In genomic region chr1:248243204-248243603, GRCh38 we compare ENCODE assay signal across 9 cellular contexts. TPM values are rescaled to one million over a fixed set of nuclear protein-coding genes. Genes with fewer than 3 reads are reported as not detected.
DNase-seq lines count a peak whose midpoint lies in the region; ATAC-seq, FAIRE-seq and TF ChIP-seq lines count a peak whose summit lies in the region.
"Had no signal": no experiment of that assay in that cellular context is flagged by ENCODE, and none has a peak within 500 bp of the region (broad histone marks: within the 10 kb centered on the region; RNA-seq: fewer than 3 reads in every experiment).

No MANE protein-coding gene starts in this region.

- no peak overlapping the region for H2AFZ ChIP-seq in endothelial cell of umbilical vein (ENCODE audit: low read depth, low read length)
- no peak overlapping the region for H2AFZ ChIP-seq in trophoblast cell (ENCODE audit: insufficient read depth, low read length, poor library complexity)

- no peak overlapping the region for H3K18ac ChIP-seq in trophoblast cell (ENCODE audit: low read length)

- intact Hi-C loops in endothelial cell of umbilical vein (cut with micrococcal nuclease): loop anchor here (5.0 kb wide), 1 partner anchor 564 kb away; no protein-coding TSS in a partner anchor

- POLR2A ChIA-PET in endothelial cell of umbilical vein (lab: Charles Lee): no interaction called here

- H3K14ac ChIP-seq in trophoblast cell (ENCODE audit: low read length): no peak overlapping the region

- no peak overlapping the region for H4K8ac ChIP-seq in trophoblast cell (ENCODE audit: low read depth, low read length)

- TF ChIP-seq CTCF in AG09319 (IDR thresholded peaks at IDR 0.05; ENCODE audit: low read depth, low read length) (peak; percentile 36), GM12865 (IDR thresholded peaks at IDR 0.05; ENCODE audit: insufficient read depth, low read depth, low read length, missing control alignments) (peak; percentile 77), LNCAP (IDR thresholded peaks at IDR 0.05) (peak; percentile 89), endothelial cell of umbilical vein (IDR thresholded peaks at IDR 0.05; ENCODE audit: extremely low read depth in 1 of 2, insufficient read depth in 1 of 2, low read depth in 1 of 2, low read length in 2 of 2) (peak; percentile 32 to 38)

- no peak for TF ChIP-seq POLR2A in endothelial cell of umbilical vein (IDR thresholded peaks at IDR 0.05; ENCODE audit: low read depth, low read length)

- no peak overlapping the region for H2BK120ac ChIP-seq in trophoblast cell (ENCODE audit: insufficient read depth, low read length, poor library complexity)

- H4K91ac ChIP-seq in trophoblast cell (ENCODE audit: low read depth, low read length): no peak overlapping the region

- no peak overlapping the region for H2BK5ac ChIP-seq in trophoblast cell (ENCODE audit: low read depth, low read length, poor library complexity)

- no peak overlapping the region for H3K23ac ChIP-seq in trophoblast cell (ENCODE audit: low read length)

- H3K79me1 ChIP-seq in trophoblast cell (ENCODE audit: low read length): no peaks in the 10 kb centered on the region

- H3K27me3 ChIP-seq in endothelial cell of umbilical vein (ENCODE audit: control insufficient read depth in 2 of 2, insufficient read depth in 2 of 2, low read length in 2 of 2) (no peaks in the 10 kb centered on the region), trophoblast cell (ENCODE audit: insufficient read depth, low read length) (no peaks in the 10 kb centered on the region)

- BruUV-seq in endothelial cell of umbilical vein (replicated peaks; lab: Mats Ljungman, UMichigan): no TSS peak

- H3K4me3 ChIP-seq in GM12865 (ENCODE audit: low read depth, low read length) (no peak overlapping the region), endothelial cell of umbilical vein (replicated peaks in 1 of 3; ENCODE audit: insufficient read depth in 1 of 3, low read depth in 1 of 3, low read length in 3 of 3) (no peak overlapping the region), trophoblast cell (ENCODE audit: low read depth, low read length) (no peak overlapping the region)
- H3K4me3 ChIP-seq: mucosa of descending colon had no signal

- dilution Hi-C loops in endothelial cell of umbilical vein (cut with MboI; ENCODE audit: extremely low pct_ligation_motif_present, low sequenced_read_pairs): no loop called here

- H3K4me1 ChIP-seq in endothelial cell of umbilical vein (ENCODE audit: control insufficient read depth, extremely low read depth, insufficient read depth, low read length): no peaks in the 10 kb centered on the region
- H3K4me1 ChIP-seq in trophoblast cell (ENCODE audit: control insufficient read depth in 1 of 2, insufficient read depth in 2 of 2, low read length in 2 of 2): no peaks in the 10 kb centered on the region

- no peak for FAIRE-seq in endothelial cell of umbilical vein (lab: Jason Lieb, UNC)

- DNase-seq in AG09319 (ENCODE audit: extremely low read depth, low read depth) (no peak), GM12865 (ENCODE audit: low read depth) (peak; percentile 66), HCEC 1CT (peak; percentile 11), SK-N-DZ (ENCODE audit: low spot score) (peak; percentile 36), endothelial cell of umbilical vein (ENCODE audit: low read depth, low spot score) (no peak), trophoblast cell (peak; percentile 12 to 72)

- no peaks in the 10 kb centered on the region for H3K36me3 ChIP-seq in endothelial cell of umbilical vein (ENCODE audit: control insufficient read depth in 2 of 2, extremely low read depth in 1 of 2, insufficient read depth in 2 of 2, low read length in 2 of 2)
- no peaks in the 10 kb centered on the region for H3K36me3 ChIP-seq in trophoblast cell (ENCODE audit: control insufficient read depth in 1 of 2, insufficient read depth in 2 of 2, low read length in 2 of 2)

- H3K9ac ChIP-seq in endothelial cell of umbilical vein (replicated peaks; ENCODE audit: extremely low read depth, insufficient read depth, low read length): no peak overlapping the region
- H3K9ac ChIP-seq in trophoblast cell (ENCODE audit: low read length): no peak overlapping the region

- H3K9me1 ChIP-seq in endothelial cell of umbilical vein (replicated peaks; ENCODE audit: control insufficient read depth, extremely low read depth, insufficient read depth, low read length): no peaks in the 10 kb centered on the region

- no peaks in the 10 kb centered on the region for H3K79me2 ChIP-seq in endothelial cell of umbilical vein (ENCODE audit: control insufficient read depth, insufficient read depth, low read length)
- no peaks in the 10 kb centered on the region for H3K79me2 ChIP-seq in trophoblast cell (ENCODE audit: control insufficient read depth, insufficient read depth, low read length, poor library complexity)

- no peak overlapping the region for H3K4ac ChIP-seq in trophoblast cell (ENCODE audit: low read depth, low read length)

- CTCF ChIA-PET in endothelial cell of umbilical vein (lab: Charles Lee): no interaction called here

- H2AK5ac ChIP-seq in trophoblast cell (ENCODE audit: low read length): no peak overlapping the region

- no peak for ATAC-seq in GM18520 (IDR thresholded peaks at IDR 0.05; ENCODE audit: unreplicated experiment)
- ATAC-seq: mucosa of descending colon had no signal

- H2BK12ac ChIP-seq in trophoblast cell (ENCODE audit: low read length): no peak overlapping the region

- no peaks in the 10 kb centered on the region for H4K20me1 ChIP-seq in endothelial cell of umbilical vein (replicated peaks; ENCODE audit: control insufficient read depth, extremely low read depth, insufficient read depth, low read length)

- H3K9me3 ChIP-seq in endothelial cell of umbilical vein (replicated peaks; ENCODE audit: control insufficient read depth, insufficient read depth, low read length): peaks cover 6% of the 10 kb centered on the region
- H3K9me3 ChIP-seq in trophoblast cell (ENCODE audit: insufficient read depth, low read depth, low read length): peaks cover 16% of the 10 kb centered on the region

- H3K27ac ChIP-seq in endothelial cell of umbilical vein (ENCODE audit: insufficient read depth, low read depth, low read length) (no peak overlapping the region), trophoblast cell (ENCODE audit: low read depth, low read length) (no peak overlapping the region)

- no peak overlapping the region for H4K12ac ChIP-seq in trophoblast cell (ENCODE audit: low read depth, low read length)

- H3K4me2 ChIP-seq in endothelial cell of umbilical vein (ENCODE audit: insufficient read depth, low read length): no peak overlapping the region
- H3K4me2 ChIP-seq in trophoblast cell (ENCODE audit: low read length): no peak overlapping the region

- no CpG with 5 or more reads among the region's 14 CpGs for WGBS in trophoblast cell (ENCODE audit: extremely low coverage, insufficient coverage, insufficient read length)

TF ChIP-seq in endothelial cell of umbilical vein, 7 proteins besides CTCF, POLR2A, EP300 and RAD21 (continues in another document):
- TF ChIP-seq MYC (IDR thresholded peaks at IDR 0.05; ENCODE audit: low read depth, low read length) (no peak), EZH2 (IDR thresholded peaks at IDR 0.05; ENCODE audit: borderline replicate concordance, low read depth, low read length, severe bottlenecking) (no peak), GATA2 (IDR thresholded peaks at IDR 0.05; ENCODE audit: insufficient read depth, insufficient read length, low read depth, low read length) (no peak), JUN (IDR thresholded peaks at IDR 0.05; ENCODE audit: borderline replicate concordance, insufficient read depth, insufficient read length, low read depth) (no peak), POLR2AphosphoS5 (IDR thresholded peaks at IDR 0.05; ENCODE audit: insufficient read depth, low read depth, low read length) (no peak), FOS (IDR thresholded peaks at IDR 0.05; ENCODE audit: borderline replicate concordance, insufficient read depth, low read length) (no peak)

RNA-seq across cellular contexts. Expression of gene OR2M4, which starts 12.0 kb away (rescaled TPM):
- polyA plus RNA-seq in SK-N-DZ (2014; cell fraction: cytosol; rRNA removed): not detected in 2 replicates
- 0.06 TPM in 1 of 2 replicates, not detected in the other for polyA plus RNA-seq in SK-N-DZ (2014; cell fraction: nucleus; rRNA removed)
- total RNA-seq in endothelial cell of umbilical vein: not detected in 2 replicates
- polyA plus RNA-seq in endothelial cell of umbilical vein: not detected in 2 replicates
- polyA plus RNA-seq in endothelial cell of umbilical vein (2011; cell fraction: cytosol; rRNA removed): not detected in 2 replicates
- polyA plus RNA-seq in endothelial cell of umbilical vein (2011; cell fraction: nucleus; rRNA removed): not detected in 2 replicates
- polyA plus RNA-seq in endothelial cell of umbilical vein (2012): not detected in 2 replicates
- not detected in 2 replicates for polyA minus RNA-seq in endothelial cell of umbilical vein
- polyA minus RNA-seq in endothelial cell of umbilical vein (2011; cell fraction: cytosol; rRNA and poly(A)+ RNA removed): not detected
- polyA minus RNA-seq in endothelial cell of umbilical vein (2011; cell fraction: nucleus; rRNA and poly(A)+ RNA removed): not detected in 2 replicates
- not detected in 2 replicates for polyA plus RNA-seq in trophoblast cell (2013)
- total RNA-seq: mucosa of descending colon had no signal

RNA-seq across cellular contexts. Expression of gene OR2T33, which starts 34.6 kb away (rescaled TPM):
- not detected in 2 replicates for polyA plus RNA-seq in SK-N-DZ (2014; cell fraction: cytosol; rRNA removed)
- not detected in 2 replicates for polyA plus RNA-seq in SK-N-DZ (2014; cell fraction: nucleus; rRNA removed)
- not detected in 2 replicates for total RNA-seq in endothelial cell of umbilical vein
- polyA plus RNA-seq in endothelial cell of umbilical vein: not detected in 2 replicates
- not detected in 2 replicates for polyA plus RNA-seq in endothelial cell of umbilical vein (2011; cell fraction: cytosol; rRNA removed)
- not detected in 2 replicates for polyA plus RNA-seq in endothelial cell of umbilical vein (2011; cell fraction: nucleus; rRNA removed)
- not detected in 2 replicates for polyA plus RNA-seq in endothelial cell of umbilical vein (2012)
- not detected in 2 replicates for polyA minus RNA-seq in endothelial cell of umbilical vein
- not detected for polyA minus RNA-seq in endothelial cell of umbilical vein (2011; cell fraction: cytosol; rRNA and poly(A)+ RNA removed)
- not detected in 2 replicates for polyA minus RNA-seq in endothelial cell of umbilical vein (2011; cell fraction: nucleus; rRNA and poly(A)+ RNA removed)
- 0.10 and 0.17 TPM in 2 replicates for polyA plus RNA-seq in trophoblast cell (2013)
- total RNA-seq: mucosa of descending colon had no signal

RNA-seq across cellular contexts. Expression of gene OR2M3, which starts 46.1 kb away (rescaled TPM):
- not detected in 2 replicates for polyA plus RNA-seq in SK-N-DZ (2014; cell fraction: cytosol; rRNA removed)
- 0.04 TPM in 1 of 2 replicates, not detected in the other for polyA plus RNA-seq in SK-N-DZ (2014; cell fraction: nucleus; rRNA removed)
- not detected in 2 replicates for total RNA-seq in endothelial cell of umbilical vein
- not detected in 2 replicates for polyA plus RNA-seq in endothelial cell of umbilical vein
- not detected in 2 replicates for polyA plus RNA-seq in endothelial cell of umbilical vein (2011; cell fraction: cytosol; rRNA removed)
- not detected in 2 replicates for polyA plus RNA-seq in endothelial cell of umbilical vein (2011; cell fraction: nucleus; rRNA removed)
- not detected in 2 replicates for polyA plus RNA-seq in endothelial cell of umbilical vein (2012)
- polyA minus RNA-seq in endothelial cell of umbilical vein: not detected in 2 replicates
- polyA minus RNA-seq in endothelial cell of umbilical vein (2011; cell fraction: cytosol; rRNA and poly(A)+ RNA removed): not detected
- 0.24 TPM in 1 of 2 replicates, not detected in the other for polyA minus RNA-seq in endothelial cell of umbilical vein (2011; cell fraction: nucleus; rRNA and poly(A)+ RNA removed)
- polyA plus RNA-seq in trophoblast cell (2013): not detected in 2 replicates
- total RNA-seq: mucosa of descending colon had no signal

Comparison
In these comparisons a context has a peak if more than half of its experiments do, and no peak if none do; other contexts are left out.
1. DNase-seq: peak in GM12865 (single experiment), HCEC 1CT (single experiment), SK-N-DZ (single experiment) and trophoblast cell (2 of 2); none in AG09319 (single experiment) and endothelial cell of umbilical vein (single experiment).
2. CTCF ChIP-seq: peak in every context shown above with its lines; median percentile 89 in LNCAP; 77 in GM12865; 36 in AG09319; 35 in endothelial cell of umbilical vein.